17 cellular contexts compared by ENCODE assay signal in the genomic region with DNA sequence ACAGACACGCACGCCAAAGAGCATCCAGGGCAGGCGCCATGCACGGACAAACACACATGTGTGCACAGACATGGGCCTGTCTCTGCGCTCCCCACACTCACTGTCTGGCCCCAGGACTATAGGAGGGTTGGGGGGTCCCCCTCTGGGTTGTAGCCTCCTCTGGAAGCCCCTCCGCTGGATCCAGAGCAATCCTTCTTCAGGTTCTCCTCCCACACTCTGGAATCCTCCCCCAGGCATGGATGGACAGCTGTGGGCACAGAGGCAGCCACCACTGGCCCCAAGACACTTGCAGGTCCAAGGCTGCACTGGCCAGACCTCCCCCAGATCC. TPM values are rescaled to one million over a fixed set of nuclear protein-coding genes. Genes with fewer than 3 reads are reported as not detected.
DNase-seq lines count a peak whose midpoint lies in the region; ATAC-seq and TF ChIP-seq lines count a peak whose summit lies in the region.
"Had no signal": no experiment of that assay in that cellular context is flagged by ENCODE, and none has a peak within 500 bp of the region (broad histone marks: within the 10 kb centered on the region; RNA-seq: fewer than 3 reads in every experiment).

No MANE protein-coding gene starts in this region.

- H3K9me3 ChIP-seq in colonic mucosa (no peaks in the 10 kb centered on the region), neuronal stem cell (replicated peaks in 1 of 2; ENCODE audit: control insufficient read depth in 2 of 2, insufficient read depth in 1 of 2, low read depth in 1 of 2, low read length in 2 of 2) (peaks cover 0 to 2% of the 10 kb centered on the region in 2 donors), BE2C (no peaks in the 10 kb centered on the region)
- H3K9me3 ChIP-seq: HAP-1 had no signal

- H3K36me3 ChIP-seq in colonic mucosa = no peaks in the 10 kb centered on the region
- no peaks in the 10 kb centered on the region for H3K36me3 ChIP-seq in neuronal stem cell (replicated peaks in 1 of 2; ENCODE audit: control insufficient read depth in 2 of 2, insufficient read depth in 2 of 2, low read length in 2 of 2)
- H3K36me3 ChIP-seq in BE2C = no peaks in the 10 kb centered on the region
- H3K36me3 ChIP-seq: BLaER1 treated with 17β-estradiol and CSF1 and Interleukin-3, amounts not matched to agents 10 nM and 100 nM; HAP-1 had no signal

- no peak overlapping the region for H3K14ac ChIP-seq in neuronal stem cell (ENCODE audit: low read length)

- H3K79me1 ChIP-seq in neuronal stem cell (ENCODE audit: low read depth, low read length) = peaks cover 2% of the 10 kb centered on the region

- TF ChIP-seq CTCF in colonic mucosa (IDR thresholded peaks at IDR 0.05) (no peak), foreskin keratinocyte (conservative IDR thresholded peaks at IDR 0.05) (no peak), BE2C (IDR thresholded peaks at IDR 0.05; ENCODE audit: low read depth, low read length) (no peak)

- peak overlapping the region; percentile 50 for H3K18ac ChIP-seq in neuronal stem cell (ENCODE audit: low read length)

- no peak overlapping the region for H3K4ac ChIP-seq in neuronal stem cell (ENCODE audit: low read length)

- H3K4me1 ChIP-seq in colonic mucosa (peaks cover 10% of the 10 kb centered on the region), neuronal stem cell (ENCODE audit: control insufficient read depth in 2 of 2, insufficient read depth in 1 of 2, low read depth in 1 of 2, low read length in 2 of 2) (peaks cover 2 to 12% of the 10 kb centered on the region in 2 donors), foreskin keratinocyte (no peaks in the 10 kb centered on the region), BE2C (no peaks in the 10 kb centered on the region)
- H3K4me1 ChIP-seq: HAP-1 had no signal

- intact Hi-C loops in colonic mucosa (cut with DNase I) = no loop called here

- no peak overlapping the region for H2AFZ ChIP-seq in neuronal stem cell (ENCODE audit: low read length)

- peak overlapping the region; percentile 73 for H2BK15ac ChIP-seq in neuronal stem cell (ENCODE audit: low read length)

- H3K23ac ChIP-seq in neuronal stem cell (ENCODE audit: low read depth, low read length, poor library complexity) = no peak overlapping the region

- H3K9ac ChIP-seq in colonic mucosa (ENCODE audit: low read depth in 2 of 2, low read length in 2 of 2) (no peak overlapping the region), neuronal stem cell (ENCODE audit: low read depth, low read length, poor library complexity) (no peak overlapping the region)
- H3K9ac ChIP-seq: BLaER1 treated with 17β-estradiol and CSF1 and Interleukin-3, amounts not matched to agents 10 nM and 100 nM had no signal

- peak overlapping the region; percentile 69 for H2BK12ac ChIP-seq in neuronal stem cell (ENCODE audit: low read length)

- no peak overlapping the region for H4K91ac ChIP-seq in neuronal stem cell (ENCODE audit: low read depth, low read length, poor library complexity)

- H3K4me2 ChIP-seq in neuronal stem cell (ENCODE audit: insufficient read depth, low read length, poor library complexity, severe bottlenecking) = no peak overlapping the region
- H3K4me2 ChIP-seq: BLaER1 treated with 17β-estradiol and CSF1 and Interleukin-3, amounts not matched to agents 10 nM and 100 nM had no signal

- H3K27ac ChIP-seq in colonic mucosa (no peak overlapping the region), neuronal stem cell (replicated peaks; ENCODE audit: low read length) (no peak overlapping the region), foreskin keratinocyte (no peak overlapping the region)
- H3K27ac ChIP-seq: 22Rv1; BLaER1 treated with 17β-estradiol and CSF1 and Interleukin-3, amounts not matched to agents 10 nM and 100 nM had no signal

- H3K4me3 ChIP-seq in colonic mucosa = no peak overlapping the region
- peak overlapping the region in 1 of 2 donors; percentile 16 for H3K4me3 ChIP-seq in neuronal stem cell (ENCODE audit: low read length in 2 of 2)
- no peak overlapping the region for H3K4me3 ChIP-seq in BE2C (ENCODE audit: low read depth, low read length)
- H3K4me3 ChIP-seq: BLaER1 treated with 17β-estradiol and CSF1 and Interleukin-3, amounts not matched to agents 10 nM and 100 nM; HAP-1 had no signal

- H2BK120ac ChIP-seq in neuronal stem cell (ENCODE audit: low read depth, low read length) = no peak overlapping the region

- H2BK5ac ChIP-seq in neuronal stem cell (ENCODE audit: low read length) = no peak overlapping the region

- ATAC-seq in foreskin keratinocyte = no peak

- H4K8ac ChIP-seq in neuronal stem cell (ENCODE audit: low read depth, low read length) = no peak overlapping the region

- no CpG with 5 or more reads among the region's 6 CpGs for WGBS in neuronal stem cell (ENCODE audit: extremely low coverage in 2 of 2, insufficient read length in 2 of 2, insufficient replicate concordance in 1 of 2), 2 donors

- H2AK5ac ChIP-seq in neuronal stem cell (ENCODE audit: low read depth, low read length) = peak overlapping the region; percentile 83

- peak; percentile 51 for DNase-seq in activated effector memory CD4-positive, alpha-beta T cell treated with anti-CD3 and anti-CD28 coated beads, Interleukin-2, amount 50 U/mL, for 16 hours
- DNase-seq in activated effector memory CD4-positive, alpha-beta T cell treated with Interleukin-2 at 50 U/mL for 16 hours = no peak
- DNase-seq in colonic mucosa (peak; percentile 14), neuronal stem cell (ENCODE audit: low spot score) (no peak), ureter (ENCODE audit: low spot score) (peak; percentile 36), foreskin keratinocyte (no peak), NCI-H82 treated with DMSO at 0.1 percent for 48 hours (lab: John Stamatoyannopoulos, UW; ENCODE audit: unreplicated experiment) (no peak), BE2C (no peak)
- DNase-seq: CD4-positive, CD25-positive, alpha-beta regulatory T cell; DMS 273 treated with DMSO at 0.1 percent for 48 hours; GOT3 had no signal

- no peaks in the 10 kb centered on the region for H3K27me3 ChIP-seq in colonic mucosa
- peaks cover 0 to 5% (median 2%) of the 10 kb centered on the region in 3 experiments for H3K27me3 ChIP-seq in neuronal stem cell (ENCODE audit: control insufficient read depth in 3 of 3, insufficient read depth in 3 of 3, low read depth in 1 of 3, low read length in 3 of 3)
- peaks cover 4% of the 10 kb centered on the region for H3K27me3 ChIP-seq in foreskin keratinocyte
- H3K27me3 ChIP-seq in BE2C = peaks cover 6% of the 10 kb centered on the region

RNA-seq across cellular contexts. Expression of a gene that starts 2.5 kb away (rescaled TPM):
- 10 to 100 TPM in 1 of 2 donors, 1 to 10 TPM in 1; 7.8 to 19.3 TPM for total RNA-seq in colonic mucosa
- polyA plus RNA-seq in neuronal stem cell (2013, experiment 1 of 2) = 0.04 TPM
- 0.03 TPM for polyA plus RNA-seq in neuronal stem cell (2013, experiment 2 of 2)
- total RNA-seq in ureter = not detected
- total RNA-seq in foreskin keratinocyte = not detected in 2 replicates
- polyA plus RNA-seq in foreskin keratinocyte = not detected in 2 replicates
- not detected for polyA plus RNA-seq in BE2C (2012; ENCODE audit: insufficient read depth, insufficient read length, low read depth)
- total RNA-seq: A673; CD4-positive, CD25-positive, alpha-beta regulatory T cell; Daoy had no signal
- polyA plus RNA-seq: CD4-positive, CD25-positive, alpha-beta regulatory T cell had no signal

RNA-seq across cellular contexts. Expression of a gene that starts 8.4 kb away (rescaled TPM):
- 10 to 100 TPM; 10.6 to 13.8 TPM for total RNA-seq in colonic mucosa
- polyA plus RNA-seq in neuronal stem cell (2013, experiment 1 of 2) = not detected
- polyA plus RNA-seq in neuronal stem cell (2013, experiment 2 of 2) = not detected
- 0.29 TPM for total RNA-seq in ureter
- not detected in 2 replicates for total RNA-seq in foreskin keratinocyte
- not detected in 2 replicates for polyA plus RNA-seq in foreskin keratinocyte
- not detected for polyA plus RNA-seq in BE2C (2012; ENCODE audit: insufficient read depth, insufficient read length, low read depth)
- total RNA-seq: A673, Daoy had no signal

RNA-seq across cellular contexts. Expression of a gene that starts 12.4 kb away (rescaled TPM):
- total RNA-seq in colonic mucosa (10 to 100 TPM; 35.1 to 52.5 TPM), ureter (6.9 TPM), foreskin keratinocyte (6.3 and 7.2 TPM in 2 replicates)
- 7.6 TPM for polyA plus RNA-seq in neuronal stem cell (2013, experiment 1 of 2)
- polyA plus RNA-seq in neuronal stem cell (2013, experiment 2 of 2) = 6.7 TPM
- polyA plus RNA-seq in foreskin keratinocyte = 11.0 and 11.6 TPM in 2 replicates
- polyA plus RNA-seq in BE2C (2012; ENCODE audit: insufficient read depth, insufficient read length, low read depth) = 1.2 TPM

RNA-seq across cellular contexts. Expression of a gene that starts 32.3 kb away (rescaled TPM):
- total RNA-seq in colonic mucosa (under 1 TPM; 0.08 to 0.89 TPM), ureter (85.9 TPM), foreskin keratinocyte (0.14 and 0.17 TPM in 2 replicates)
- not detected for polyA plus RNA-seq in neuronal stem cell (2013, experiment 1 of 2)
- not detected for polyA plus RNA-seq in neuronal stem cell (2013, experiment 2 of 2)
- 0.13 and 0.18 TPM in 2 replicates for polyA plus RNA-seq in foreskin keratinocyte
- not detected for polyA plus RNA-seq in BE2C (2012; ENCODE audit: insufficient read depth, insufficient read length, low read depth)
- total RNA-seq: A673; CD4-positive, CD25-positive, alpha-beta regulatory T cell; HepG2 had no signal
- polyA plus RNA-seq: CD4-positive, CD25-positive, alpha-beta regulatory T cell; HepG2 had no signal

RNA-seq across cellular contexts. Expression of a gene that starts 35.4 kb away (rescaled TPM):
- total RNA-seq in colonic mucosa (100 to 1,000 TPM; 329 to 361 TPM), ureter (199 TPM), foreskin keratinocyte (164 and 179 TPM in 2 replicates)
- 71.8 TPM for polyA plus RNA-seq in neuronal stem cell (2013, experiment 1 of 2)
- 67.2 TPM for polyA plus RNA-seq in neuronal stem cell (2013, experiment 2 of 2)
- 160 and 169 TPM in 2 replicates for polyA plus RNA-seq in foreskin keratinocyte
- 1,032 TPM for polyA plus RNA-seq in BE2C (2012; ENCODE audit: insufficient read depth, insufficient read length, low read depth)

Comparison
In these comparisons a context has a peak if more than half of its experiments do, and no peak if none do; other contexts are left out.
1. DNase-seq: peak in activated effector memory CD4-positive, alpha-beta T cell treated with anti-CD3 and anti-CD28 coated beads, Interleukin-2, amount 50 U/mL, for 16 hours (single experiment), colonic mucosa (single experiment) and ureter (single experiment); none in activated effector memory CD4-positive, alpha-beta T cell treated with Interleukin-2 at 50 U/mL for 16 hours (single experiment), neuronal stem cell (single experiment), foreskin keratinocyte (0 of 2), NCI-H82 treated with DMSO at 0.1 percent for 48 hours (single experiment) and BE2C (single experiment).